ENCODE assay signal across 13 cellular contexts in the genomic region with DNA sequence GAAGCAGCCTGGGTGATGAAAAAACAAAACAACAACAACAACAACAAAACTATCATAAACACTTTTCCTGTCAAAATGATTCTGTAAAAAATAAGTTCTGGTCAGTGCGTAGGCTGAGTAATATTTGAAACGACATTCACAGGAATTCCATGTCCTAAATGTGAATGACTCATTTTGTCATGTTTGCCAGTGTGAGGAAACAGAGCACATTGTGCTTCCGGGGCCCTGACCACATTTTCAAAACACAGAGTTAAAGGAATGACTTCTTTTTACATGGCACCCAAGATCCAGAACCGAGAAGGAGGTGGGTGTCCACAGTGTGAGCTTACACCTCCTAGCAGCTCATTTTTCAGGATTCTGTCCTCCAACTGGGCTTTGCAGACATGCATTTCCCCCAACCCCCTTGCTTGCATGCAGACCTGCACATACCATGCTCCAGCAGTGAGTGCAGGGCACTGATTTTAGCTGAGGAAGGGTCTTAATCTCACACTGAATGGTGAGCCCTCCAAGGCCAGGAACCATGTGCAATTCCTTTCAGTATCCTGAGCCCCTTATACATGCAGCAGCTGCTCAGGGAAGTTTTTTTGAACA.
A peak's percentile ranks its signal among the peaks of the same experiment; 100 is the strongest.
DNase-seq lines count a peak whose midpoint lies in the region; ATAC-seq and TF ChIP-seq lines count a peak whose summit lies in the region.
"Had no signal": no experiment of that assay in that cellular context is flagged by ENCODE, and none has a peak within 500 bp of the region (broad histone marks: within the 10 kb centered on the region; RNA-seq: fewer than 3 reads in every experiment).

No MANE protein-coding gene starts in this region.

- ATAC-seq in HG02884 (IDR thresholded peaks at IDR 0.05; ENCODE audit: unreplicated experiment) (no peak), GM21360 (IDR thresholded peaks at IDR 0.05; ENCODE audit: unreplicated experiment) (no peak)
- ATAC-seq: Panc1 had no signal

- no peaks in the 10 kb centered on the region for H3K36me3 ChIP-seq in muscle layer of duodenum (ENCODE audit: control insufficient read depth in 1 of 2, insufficient read depth in 2 of 2, low read length in 2 of 2)
- H3K36me3 ChIP-seq: BE2C, thyroid gland had no signal

- no peak for TF ChIP-seq CTCF in epithelial cell of esophagus (IDR thresholded peaks at IDR 0.05; ENCODE audit: insufficient read depth, low read depth, low read length, missing control alignments)

- H3K9me3 ChIP-seq in muscle layer of duodenum (ENCODE audit: control insufficient read depth in 1 of 2, low read length in 2 of 2): no peaks in the 10 kb centered on the region
- H3K9me3 ChIP-seq: BE2C, thyroid gland had no signal

- peak overlapping the region; percentile 47 for H3K27ac ChIP-seq in muscle layer of duodenum (ENCODE audit: low read length)
- H3K27ac ChIP-seq: thyroid gland had no signal

- DNase-seq in AG08396 (ENCODE audit: low spot score) (peak; percentile 72), MV-4-11 (lab: John Stamatoyannopoulos, UW) (peak; percentile 76), epithelial cell of esophagus (ENCODE audit: low read depth) (peak; percentile 64), cerebellar cortex (ENCODE audit: low spot score) (no peak), NCI-H1048 (lab: John Stamatoyannopoulos, UW) (no peak)
- DNase-seq: activated effector memory CD4-positive, alpha-beta T cell treated with anti-CD3 and anti-CD28 coated beads, Interleukin-2, amount 50 U/mL, for 16 hours; BE2C; NCI-H2107; thyroid gland had no signal

- H3K4me1 ChIP-seq in muscle layer of duodenum (ENCODE audit: control insufficient read depth in 1 of 2, insufficient read depth in 2 of 2, low read length in 2 of 2): peaks cover 0 to 6% of the 10 kb centered on the region in 2 donors
- H3K4me1 ChIP-seq: BE2C, thyroid gland had no signal

- H3K4me3 ChIP-seq in epithelial cell of esophagus (ENCODE audit: low read length) (no peak overlapping the region), muscle layer of duodenum (ENCODE audit: low read depth in 1 of 2, low read length in 2 of 2) (peak overlapping the region in 1 of 2 donors; percentile 62)
- H3K4me3 ChIP-seq: thyroid gland had no signal

- no peaks in the 10 kb centered on the region for H3K27me3 ChIP-seq in muscle layer of duodenum (ENCODE audit: low read depth, low read length)
- H3K27me3 ChIP-seq: thyroid gland had no signal

Comparison
In these comparisons a context has a peak if more than half of its experiments do, and no peak if none do; other contexts are left out.
1. DNase-seq: peak in AG08396 (single experiment), MV-4-11 (single experiment) and epithelial cell of esophagus (single experiment); none in cerebellar cortex (single experiment) and NCI-H1048 (single experiment).